ENCODE assay signal across 9 cellular contexts in the genomic region with DNA sequence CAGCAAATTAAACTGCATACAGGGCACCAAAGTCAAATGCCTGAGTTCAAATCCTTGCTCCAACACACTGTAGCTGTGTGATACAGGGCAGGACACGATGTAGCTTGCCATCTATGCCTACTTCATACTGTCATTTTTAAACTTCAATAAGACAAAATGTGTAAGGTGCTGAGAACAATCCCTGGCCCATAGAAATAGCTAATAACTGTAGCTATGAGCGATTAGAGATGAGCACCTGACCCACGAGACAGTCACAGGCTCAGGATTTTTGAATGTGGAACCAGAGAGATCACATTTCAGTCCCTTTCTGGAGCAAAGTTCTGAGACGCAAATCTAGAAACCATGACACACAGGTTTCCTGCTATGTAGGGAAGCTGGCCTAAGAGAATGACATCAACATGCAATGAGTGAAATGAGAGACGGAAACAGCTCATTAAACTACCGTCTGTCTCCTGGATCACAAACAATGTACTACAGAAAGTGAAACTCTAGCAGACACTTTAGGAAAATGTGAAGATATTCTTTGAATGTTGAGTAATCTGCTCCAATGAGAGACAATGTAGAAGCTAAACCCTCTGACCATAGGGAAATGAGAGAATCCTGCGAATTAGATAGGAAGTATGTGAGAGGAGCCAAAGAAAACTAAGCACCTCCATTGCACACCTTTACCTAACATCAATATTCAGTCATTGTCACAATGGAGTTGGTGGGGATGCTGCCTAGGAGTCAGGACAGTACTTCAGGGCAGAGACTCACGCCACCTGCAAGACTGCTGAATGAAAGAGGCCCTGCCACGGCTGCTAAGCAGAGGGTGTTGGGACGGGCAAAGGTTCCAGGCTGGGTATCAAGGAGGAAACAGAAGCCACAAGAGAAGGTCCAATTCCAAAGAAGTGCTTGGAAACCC. TPM values are rescaled to one million over a fixed set of nuclear protein-coding genes. Genes with fewer than 3 reads are reported as not detected.
A peak's percentile ranks its signal among the peaks of the same experiment; 100 is the strongest.
DNase-seq lines count a peak whose midpoint lies in the region; ATAC-seq and TF ChIP-seq lines count a peak whose summit lies in the region.
"Had no signal": no experiment of that assay in that cellular context is flagged by ENCODE, and none has a peak within 500 bp of the region (broad histone marks: within the 10 kb centered on the region; RNA-seq: fewer than 3 reads in every experiment).

No MANE protein-coding gene starts in this region.

- CTCF ChIA-PET in SK-N-SH (lab: Yijun Ruan, JAX): interaction anchor here (1.5 kb wide), 1 partner anchor 64 kb away, joined by 4 read pairs; no protein-coding TSS in a partner anchor

- peak; percentile 68 for ATAC-seq in HG02678 (IDR thresholded peaks at IDR 0.05; ENCODE audit: unreplicated experiment)
- peak; percentile 44 to 64 for ATAC-seq in lower lobe of right lung
- ATAC-seq: A549 had no signal

- H3K9me3 ChIP-seq in lower lobe of right lung: no peaks in the 10 kb centered on the region
- H3K9me3 ChIP-seq in SK-N-SH: peaks cover 7% of the 10 kb centered on the region; the same call in 1 of the 2 replicates
- H3K9me3 ChIP-seq: A549 had no signal

- H2AFZ ChIP-seq in SK-N-SH (ENCODE audit: low read depth): no peak overlapping the region

- H3K4me1 ChIP-seq in lower lobe of right lung (no peaks in the 10 kb centered on the region), SK-N-SH (ENCODE audit: control insufficient read depth in 1 of 2, insufficient read depth in 2 of 2, low read depth in 1 of 2, low read length in 1 of 2) (peaks cover 0 to 4% of the 10 kb centered on the region in 2 experiments; a peak in 2 of 4 replicates)

- intact Hi-C loops in lower lobe of right lung (cut with DNase I) (no loop called here), posterior cingulate gyrus (cut with DNase I) (no loop called here)

- DNase-seq in NCI-H2196 (lab: John Stamatoyannopoulos, UW; ENCODE audit: unreplicated experiment) (peak; percentile 7), NCI-H2196 treated with DMSO at 0.1 percent for 48 hours (lab: John Stamatoyannopoulos, UW; ENCODE audit: unreplicated experiment) (no peak), NCI-H526 (lab: John Stamatoyannopoulos, UW) (peak; percentile 72 to 75), lower lobe of right lung (no peak), SK-N-SH (no peak), posterior cingulate gyrus (no peak), iPS-NIHi11 (ENCODE audit: low spot score) (no peak)

- H3K4me3 ChIP-seq in lower lobe of right lung (no peak overlapping the region), SK-N-SH (ENCODE audit: low read depth in 2 of 2, low read length in 1 of 2) (no peak overlapping the region)
- H3K4me3 ChIP-seq: A549 had no signal

- H3K9ac ChIP-seq in SK-N-SH: no peak overlapping the region

- H3K79me2 ChIP-seq in SK-N-SH (ENCODE audit: insufficient read depth): no peaks in the 10 kb centered on the region

- no peak for TF ChIP-seq EP300 in SK-N-SH (IDR thresholded peaks at IDR 0.05; ENCODE audit: borderline replicate concordance in 1 of 2, low read depth in 1 of 2, low read length in 1 of 2)

- no peaks in the 10 kb centered on the region for H3K27me3 ChIP-seq in lower lobe of right lung (ENCODE audit: low read depth)
- H3K27me3 ChIP-seq in SK-N-SH (ENCODE audit: insufficient read depth): no peaks in the 10 kb centered on the region

- no peaks in the 10 kb centered on the region for H3K9me2 ChIP-seq in SK-N-SH

- POLR2A ChIA-PET in SK-N-SH (lab: Yijun Ruan, JAX): no interaction called here

- no peak for TF ChIP-seq CTCF in lower lobe of right lung (IDR thresholded peaks at IDR 0.05)
- TF ChIP-seq CTCF in SK-N-SH (IDR thresholded peaks at IDR 0.05): no peak

- no peak overlapping the region for H3K4me2 ChIP-seq in SK-N-SH
- H3K4me2 ChIP-seq: A549 had no signal

- no peaks in the 10 kb centered on the region for H3F3A ChIP-seq in SK-N-SH (replicated peaks; ENCODE audit: insufficient read depth)

- H4K20me1 ChIP-seq in SK-N-SH (ENCODE audit: insufficient read depth): no peaks in the 10 kb centered on the region

- TF ChIP-seq RAD21 in SK-N-SH (IDR thresholded peaks at IDR 0.05; ENCODE audit: low read length): no peak

- 89% methylated on average over 10 of the region's 10 CpGs for WGBS in SK-N-SH (ENCODE audit: low lambda C conversion rate)

- H3K27ac ChIP-seq in lower lobe of right lung: peak overlapping the region; percentile 3
- H3K27ac ChIP-seq in SK-N-SH (ENCODE audit: low read depth in 2 of 2, low read length in 1 of 2): no peak overlapping the region
- H3K27ac ChIP-seq: A549 had no signal

- H3K36me3 ChIP-seq in lower lobe of right lung: no peaks in the 10 kb centered on the region
- H3K36me3 ChIP-seq in SK-N-SH (replicated peaks in 1 of 2; ENCODE audit: control insufficient read depth in 1 of 2, insufficient read depth in 2 of 2, low read length in 1 of 2): peaks cover 1 to 7% of the 10 kb centered on the region in 2 experiments

TF ChIP-seq in SK-N-SH, 30 proteins besides CTCF, POLR2A, EP300 and RAD21:
- TF ChIP-seq YY1 (IDR thresholded peaks at IDR 0.05; ENCODE audit: low read depth): no peak
- no peak for TF ChIP-seq RCOR1 (IDR thresholded peaks at IDR 0.05; ENCODE audit: low read length)
- TF ChIP-seq NFIC (IDR thresholded peaks at IDR 0.05; ENCODE audit: borderline replicate concordance): no peak
- TF ChIP-seq FOXM1 (IDR thresholded peaks at IDR 0.05; ENCODE audit: low read depth): no peak
- TF ChIP-seq GABPA (IDR thresholded peaks at IDR 0.05; ENCODE audit: low read depth): no peak
- TF ChIP-seq ELF1 (IDR thresholded peaks at IDR 0.05): no peak
- TF ChIP-seq FOSL2 (IDR thresholded peaks at IDR 0.05; ENCODE audit: borderline replicate concordance, low read depth): no peak
- no peak for TF ChIP-seq JUND (IDR thresholded peaks at IDR 0.05)
- TF ChIP-seq TEAD4 (IDR thresholded peaks at IDR 0.05; ENCODE audit: borderline replicate concordance, insufficient read depth): no peak
- no peak for TF ChIP-seq SIN3A (IDR thresholded peaks at IDR 0.05; ENCODE audit: borderline replicate concordance, low read depth, low read length)
- TF ChIP-seq, protein P1, sequence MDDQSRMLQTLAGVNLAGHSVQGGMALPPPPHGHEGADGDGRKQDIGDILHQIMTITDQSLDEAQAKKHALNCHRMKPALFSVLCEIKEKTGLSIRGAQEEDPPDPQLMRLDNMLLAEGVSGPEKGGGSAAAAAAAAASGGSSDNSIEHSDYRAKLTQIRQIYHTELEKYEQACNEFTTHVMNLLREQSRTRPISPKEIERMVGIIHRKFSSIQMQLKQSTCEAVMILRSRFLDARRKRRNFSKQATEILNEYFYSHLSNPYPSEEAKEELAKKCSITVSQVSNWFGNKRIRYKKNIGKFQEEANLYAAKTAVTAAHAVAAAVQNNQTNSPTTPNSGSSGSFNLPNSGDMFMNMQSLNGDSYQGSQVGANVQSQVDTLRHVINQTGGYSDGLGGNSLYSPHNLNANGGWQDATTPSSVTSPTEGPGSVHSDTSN (IDR thresholded peaks at IDR 0.05): no peak
- TF ChIP-seq TAF1 (IDR thresholded peaks at IDR 0.05; ENCODE audit: borderline replicate concordance, low read depth, low read length): no peak
- TF ChIP-seq, protein P2, sequence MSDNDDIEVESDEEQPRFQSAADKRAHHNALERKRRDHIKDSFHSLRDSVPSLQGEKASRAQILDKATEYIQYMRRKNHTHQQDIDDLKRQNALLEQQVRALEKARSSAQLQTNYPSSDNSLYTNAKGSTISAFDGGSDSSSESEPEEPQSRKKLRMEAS (IDR thresholded peaks at IDR 0.05; ENCODE audit: low read depth): no peak
- no peak for TF ChIP-seq MXI1 (IDR thresholded peaks at IDR 0.05; ENCODE audit: low read depth, low read length)
- no peak for TF ChIP-seq MEF2A (IDR thresholded peaks at IDR 0.05; ENCODE audit: borderline replicate concordance, low read depth)
- TF ChIP-seq, protein P3, sequence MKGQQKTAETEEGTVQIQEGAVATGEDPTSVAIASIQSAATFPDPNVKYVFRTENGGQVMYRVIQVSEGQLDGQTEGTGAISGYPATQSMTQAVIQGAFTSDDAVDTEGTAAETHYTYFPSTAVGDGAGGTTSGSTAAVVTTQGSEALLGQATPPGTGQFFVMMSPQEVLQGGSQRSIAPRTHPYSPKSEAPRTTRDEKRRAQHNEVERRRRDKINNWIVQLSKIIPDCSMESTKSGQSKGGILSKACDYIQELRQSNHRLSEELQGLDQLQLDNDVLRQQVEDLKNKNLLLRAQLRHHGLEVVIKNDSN (IDR thresholded peaks at IDR 0.05; ENCODE audit: borderline replicate concordance, low read depth): no peak
- TF ChIP-seq, protein P4, sequence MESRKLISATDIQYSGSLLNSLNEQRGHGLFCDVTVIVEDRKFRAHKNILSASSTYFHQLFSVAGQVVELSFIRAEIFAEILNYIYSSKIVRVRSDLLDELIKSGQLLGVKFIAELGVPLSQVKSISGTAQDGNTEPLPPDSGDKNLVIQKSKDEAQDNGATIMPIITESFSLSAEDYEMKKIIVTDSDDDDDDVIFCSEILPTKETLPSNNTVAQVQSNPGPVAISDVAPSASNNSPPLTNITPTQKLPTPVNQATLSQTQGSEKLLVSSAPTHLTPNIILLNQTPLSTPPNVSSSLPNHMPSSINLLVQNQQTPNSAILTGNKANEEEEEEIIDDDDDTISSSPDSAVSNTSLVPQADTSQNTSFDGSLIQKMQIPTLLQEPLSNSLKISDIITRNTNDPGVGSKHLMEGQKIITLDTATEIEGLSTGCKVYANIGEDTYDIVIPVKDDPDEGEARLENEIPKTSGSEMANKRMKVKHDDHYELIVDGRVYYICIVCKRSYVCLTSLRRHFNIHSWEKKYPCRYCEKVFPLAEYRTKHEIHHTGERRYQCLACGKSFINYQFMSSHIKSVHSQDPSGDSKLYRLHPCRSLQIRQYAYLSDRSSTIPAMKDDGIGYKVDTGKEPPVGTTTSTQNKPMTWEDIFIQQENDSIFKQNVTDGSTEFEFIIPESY (IDR thresholded peaks at IDR 0.05; ENCODE audit: borderline replicate concordance, low read depth): no peak
TF ChIP-seq in SK-N-SH: peak in this region for 0.

RNA-seq across cellular contexts. Expression of a gene that starts 25.5 kb away (rescaled TPM):
- 4.6 TPM for total RNA-seq in lower lobe of right lung
- 2.8 and 3.1 TPM in 2 replicates for polyA plus RNA-seq in SK-N-SH (2012; rRNA removed)
- polyA plus RNA-seq in SK-N-SH (2012; cell fraction: cytosol; rRNA removed): 6.0 and 7.1 TPM in 2 replicates
- 2.9 and 4.8 TPM in 2 replicates for polyA plus RNA-seq in SK-N-SH (2012; cell fraction: nucleus; rRNA removed)

Comparison
In these comparisons a context has a peak if more than half of its experiments do, and no peak if none do; other contexts are left out.
1. DNase-seq: peak in NCI-H2196 (single experiment) and NCI-H526 (2 of 2); none in NCI-H2196 treated with DMSO at 0.1 percent for 48 hours (single experiment), lower lobe of right lung (single experiment), SK-N-SH (single experiment), posterior cingulate gyrus (0 of 10) and iPS-NIHi11 (single experiment).